Comparison of ENCODE assay signal across 8 cellular contexts in the genomic region with DNA sequence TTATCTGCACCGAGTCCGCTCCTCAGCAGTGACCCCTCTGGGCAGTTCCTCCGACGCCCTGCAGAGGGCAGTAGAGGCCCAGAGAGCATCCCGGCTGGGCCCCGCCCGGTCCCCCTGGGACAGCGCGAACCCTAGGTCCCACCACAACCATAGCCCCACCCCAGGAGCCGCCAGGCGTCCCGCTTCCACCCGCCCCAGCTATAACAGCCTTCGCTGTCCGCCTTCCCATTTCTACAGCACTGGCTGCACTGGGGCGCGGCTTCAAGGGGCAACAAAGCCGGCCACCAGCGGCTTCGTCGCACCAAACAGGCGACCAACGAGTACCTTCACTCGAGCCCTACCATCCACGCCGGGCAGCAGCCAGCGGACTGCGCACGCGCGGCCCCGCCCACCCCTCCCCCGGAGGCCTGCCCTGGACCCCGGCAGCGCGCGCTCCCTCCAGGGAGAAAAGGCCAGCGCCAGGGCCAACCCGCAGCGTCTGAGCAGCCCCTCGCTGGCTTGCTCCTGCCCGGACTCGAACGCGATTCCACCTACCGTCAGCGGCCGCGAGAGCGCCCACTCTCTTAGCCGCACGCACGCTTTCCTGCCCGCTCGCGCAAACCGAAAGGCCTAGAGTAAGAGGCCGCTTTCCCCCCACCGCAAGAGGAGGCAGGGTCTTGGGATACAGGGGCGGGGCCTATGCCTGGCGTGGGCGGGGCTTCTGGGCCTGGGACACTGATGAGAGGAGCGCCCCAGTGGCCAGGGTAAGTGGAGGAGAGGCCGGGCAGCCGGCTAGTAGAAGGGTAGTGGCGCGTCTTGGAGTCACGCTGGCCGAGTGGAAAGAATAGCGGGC. TPM values are rescaled to one million over a fixed set of nuclear protein-coding genes. Genes with fewer than 3 reads are reported as not detected.
DNase-seq lines count a peak whose midpoint lies in the region; TF ChIP-seq lines count a peak whose summit lies in the region.

TSS of gene NHEJ1 (minus strand) at position 630 of the 832 bp plus-strand sequence. CDS start 2,453 bp downstream, outside the sequence.

- peaks cover 8% of the 10 kb centered on the region for H3K4me1 ChIP-seq in neural progenitor cell

- TF ChIP-seq CTCF in LNCaP clone FGC (IDR thresholded peaks at IDR 0.05; ENCODE audit: control insufficient read depth, extremely low read depth, insufficient read depth) (peak; percentile 76), neural progenitor cell (IDR thresholded peaks at IDR 0.05) (peak; percentile 96)

- H3K9me3 Mint-ChIP-seq in neural progenitor cell, result no peaks in the 10 kb centered on the region

- DNase-seq in ELR (ENCODE audit: low read depth), result peak; percentile 93
- DNase-seq in GOT3 (lab: John Stamatoyannopoulos, UW), result peak; percentile 93
- peak; percentile 60 for DNase-seq in LNCaP clone FGC (ENCODE audit: low read depth)
- peak; percentile 88 for DNase-seq in activated effector memory CD4-positive, alpha-beta T cell treated with Interleukin-2 at 50 U/mL for 16 hours
- DNase-seq in fibroblast of the conjunctiva (ENCODE audit: low read depth), result peak; percentile 89
- DNase-seq in neural progenitor cell (ENCODE audit: low spot score), result peak; percentile 95
- peak; percentile 90 for DNase-seq in stromal cell of bone marrow (ENCODE audit: low read depth)

- peak within 1 kb of the TSS; percentile 93 for H3K4me3 Mint-ChIP-seq in neural progenitor cell

- no peaks in the 10 kb centered on the region for H3K79me2 ChIP-seq in neural progenitor cell (ENCODE audit: low read depth)

- H2AFZ ChIP-seq in neural progenitor cell (replicated peaks), result peak within 1 kb of the TSS; percentile 86

- H3K27me3 ChIP-seq in neural progenitor cell, result peaks cover 10% of the 10 kb centered on the region

- H3K9ac ChIP-seq in neural progenitor cell, result peak within 1 kb of the TSS; percentile 61

- H3K27me3 Mint-ChIP-seq in neural progenitor cell (ENCODE audit: insufficient read depth, low read depth), result no peaks in the 10 kb centered on the region

- H3K27ac Mint-ChIP-seq in neural progenitor cell, result peak within 1 kb of the TSS; percentile 98

- H3K4me3 ChIP-seq in LNCaP clone FGC (ENCODE audit: low read depth, low read length) (peak within 1 kb of the TSS; percentile 60), neural progenitor cell (peak within 1 kb of the TSS; percentile 67)

- no peaks in the 10 kb centered on the region for H3K36me3 ChIP-seq in neural progenitor cell

- peaks cover 14% of the 10 kb centered on the region for H3K4me1 Mint-ChIP-seq in neural progenitor cell

- peak within 1 kb of the TSS; percentile 88 for H3K4me2 ChIP-seq in neural progenitor cell

- peaks cover 3% of the 10 kb centered on the region for H3K36me3 Mint-ChIP-seq in neural progenitor cell

- peak; percentile 90 for TF ChIP-seq POLR2A in Raji (IDR thresholded peaks at IDR 0.05; ENCODE audit: insufficient read depth, low read depth, low read length)

- no peaks in the 10 kb centered on the region for H3K9me3 ChIP-seq in neural progenitor cell (ENCODE audit: low read depth)

- peak within 1 kb of the TSS; percentile 73 for H3K27ac ChIP-seq in neural progenitor cell

- H4K20me1 ChIP-seq in neural progenitor cell (ENCODE audit: low read depth), result peaks cover 27% of the 10 kb centered on the region

- peaks cover 27% of the 10 kb centered on the region for H3F3A ChIP-seq in neural progenitor cell (ENCODE audit: low read depth)

RNA-seq across cellular contexts. Expression of gene NHEJ1, which starts in this region (rescaled TPM):
- total RNA-seq in neural progenitor cell (ENCODE audit: low replicate concordance), result 23.9 and 25.5 TPM in 2 replicates

Comparison
In these comparisons a context has a peak if more than half of its experiments do, and no peak if none do; other contexts are left out.
1. Peak in every context shown above with its lines: DNase-seq, H3K4me3 ChIP-seq and H3K27ac ChIP-seq.